ENCODE assay signal across 8 cellular contexts in genomic region chr3:121834734-121835709, GRCh38. TPM values are rescaled to one million over a fixed set of nuclear protein-coding genes. Genes with fewer than 3 reads are reported as not detected.
DNase-seq lines count a peak whose midpoint lies in the region; ATAC-seq, FAIRE-seq and TF ChIP-seq lines count a peak whose summit lies in the region.

EAF2 (plus strand) TSS chr3:121835209; CDS start chr3:121835286, 77 bp downstream.
IQCB1 (minus strand) TSS chr3:121835060; CDS start chr3:121828960, 6,100 bp downstream.

- peak within 1 kb of the TSS; percentile 66 to 85 (median 66) for H3K4me3 ChIP-seq in HepG2 (replicated peaks in 1 of 3; ENCODE audit: insufficient read depth in 1 of 3, low read depth in 2 of 3, low read length in 3 of 3)

- POLR2A ChIA-PET in HepG2 (lab: Yijun Ruan, JAX) = interaction anchor here (0.7 to 1.4 kb wide), 3 partner anchors 9 to 86 kb away, joined by 3 to 5 read pairs (median 3); partner anchors contain the start of gene GOLGB1

- H4K20me1 ChIP-seq in HepG2 (ENCODE audit: insufficient read depth, low read length) = no peaks in the 10 kb centered on the region

- TSS peak; percentile 80 for BruUV-seq in HepG2 (replicated peaks; lab: Mats Ljungman, UMichigan)

- intact Hi-C loops in HepG2 (cut with micrococcal nuclease; ENCODE audit: unreplicated experiment) = loop anchor here (10.0 kb wide), 1 partner anchor 90 kb away; the partner anchor contains the start of gene GOLGB1

- peak; percentile 84 for FAIRE-seq in HepG2 (lab: Jason Lieb, UNC)

- peak within 1 kb of the TSS; percentile 91 for H3K9ac ChIP-seq in HepG2 (ENCODE audit: insufficient read depth, low read depth, low read length)

- no peak for TF ChIP-seq RAD21 in HepG2 (CRISPR knock-in tag; IDR thresholded peaks at IDR 0.05)

- peak within 1 kb of the TSS; percentile 75 for H3K27ac ChIP-seq in C4-2B
- peak within 1 kb of the TSS; percentile 79 for H3K27ac ChIP-seq in HepG2 (ENCODE audit: extremely low read length, insufficient read depth, low read length)

- 2% methylated on average over 41 of the region's 61 CpGs for WGBS in HepG2 (ENCODE audit: low lambda C conversion rate)

- peaks cover 30% of the 10 kb centered on the region for H3K79me2 ChIP-seq in HepG2 (ENCODE audit: insufficient read depth, low read length)

- H3K4me1 ChIP-seq in HepG2 (ENCODE audit: insufficient read depth, low read length) = peaks cover 36% of the 10 kb centered on the region

- peak within 1 kb of the TSS; percentile 76 for H2AFZ ChIP-seq in HepG2 (ENCODE audit: low read length)

- ATAC-seq in GM19372 (IDR thresholded peaks at IDR 0.05; ENCODE audit: low read depth, unreplicated experiment) (peak; percentile 97), HG03558 (IDR thresholded peaks at IDR 0.05; ENCODE audit: extremely low read depth, unreplicated experiment) (peak; percentile 97), HepG2 (peak; percentile 99)

- H3K36me3 ChIP-seq in HepG2 (replicated peaks in 1 of 2; ENCODE audit: control insufficient read depth in 1 of 2, insufficient read depth in 2 of 2, low read length in 2 of 2) = no peaks in the 10 kb centered on the region; a peak in 1 of 5 replicates

- CTCF ChIA-PET in HepG2 (lab: Yijun Ruan, JAX; ENCODE audit: low intra/inter-chr PET ratio, low total read pairs) = no interaction called here

- no peak for TF ChIP-seq EP300 in HepG2 (IDR thresholded peaks at IDR 0.05; ENCODE audit: low read depth in 2 of 2, low read length in 2 of 2)
- no peak for TF ChIP-seq EP300 in HepG2 (CRISPR knock-in tag; IDR thresholded peaks at IDR 0.05; ENCODE audit: borderline replicate concordance)

- in situ Hi-C loops in HepG2 (cut with HindIII; ENCODE audit: extremely low pct_ligation_motif_present, low pct_unique_long_range_greater_than_20kb) = no loop called here

- no peaks in the 10 kb centered on the region for H3K9me3 ChIP-seq in HepG2 (ENCODE audit: low read length)

- peak within 1 kb of the TSS; percentile 83 for H3K4me2 ChIP-seq in HepG2 (ENCODE audit: low read depth, low read length)

- TF ChIP-seq CTCF in C4-2B (conservative IDR thresholded peaks at IDR 0.05) (peak; percentile 22; the same call in 1 of the 2 replicates), HepG2 (CRISPR knock-in tag; IDR thresholded peaks at IDR 0.05) (peak; percentile 40; the same call in 1 of the 2 replicates)

- no peaks in the 10 kb centered on the region for H3K27me3 ChIP-seq in HepG2 (ENCODE audit: control insufficient read depth in 1 of 2, insufficient read depth in 2 of 2, low read length in 2 of 2)

- DNase-seq in NCI-H748 treated with DMSO at 0.1 percent for 48 hours (lab: John Stamatoyannopoulos, UW) (peak; percentile 80), dermis blood vessel endothelial cell (peak; percentile 98), HepG2 (ENCODE audit: low spot score) (peak; percentile 90)
- DNase-seq in activated CD4-positive, alpha-beta T cell treated with anti-CD3 and anti-CD28 coated beads, Interleukin-2, amount 50 U/mL, for 24 hours (ENCODE audit: low read depth in 1 of 2, low spot score in 1 of 2) = peak; percentile 93
- DNase-seq in stimulated activated CD4-positive, alpha-beta T cell treated with anti-CD3 and anti-CD28 coated beads, Interleukin-4, amount 100 ng/mL, for 1 hour = peak; percentile 93

- peak; percentile 83 to 89 for TF ChIP-seq POLR2A in HepG2 (IDR thresholded peaks at IDR 0.05; ENCODE audit: insufficient read depth in 1 of 2, low read depth in 2 of 2, low read length in 2 of 2)

TF ChIP-seq in HepG2, 621 proteins besides CTCF, POLR2A, EP300 and RAD21 (continues in another document):
- TF ChIP-seq, protein P1, sequence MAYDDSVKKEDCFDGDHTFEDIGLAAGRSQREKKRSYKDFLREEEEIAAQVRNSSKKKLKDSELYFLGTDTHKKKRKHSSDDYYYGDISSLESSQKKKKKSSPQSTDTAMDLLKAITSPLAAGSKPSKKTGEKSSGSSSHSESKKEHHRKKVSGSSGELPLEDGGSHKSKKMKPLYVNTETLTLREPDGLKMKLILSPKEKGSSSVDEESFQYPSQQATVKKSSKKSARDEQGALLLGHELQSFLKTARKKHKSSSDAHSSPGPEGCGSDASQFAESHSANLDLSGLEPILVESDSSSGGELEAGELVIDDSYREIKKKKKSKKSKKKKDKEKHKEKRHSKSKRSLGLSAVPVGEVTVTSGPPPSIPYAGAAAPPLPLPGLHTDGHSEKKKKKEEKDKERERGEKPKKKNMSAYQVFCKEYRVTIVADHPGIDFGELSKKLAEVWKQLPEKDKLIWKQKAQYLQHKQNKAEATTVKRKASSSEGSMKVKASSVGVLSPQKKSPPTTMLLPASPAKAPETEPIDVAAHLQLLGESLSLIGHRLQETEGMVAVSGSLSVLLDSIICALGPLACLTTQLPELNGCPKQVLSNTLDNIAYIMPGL (CRISPR knock-in tag; IDR thresholded peaks at IDR 0.05; ENCODE audit: borderline replicate concordance in 1 of 2, low read depth in 1 of 2) = peak; percentile 39 to 59; a peak in 1 of 4 replicates
- peak; percentile 71 for TF ChIP-seq XRCC5 (optimal IDR thresholded peaks at IDR 0.05; ENCODE audit: low read length)
- no peak for TF ChIP-seq NR1H2 (CRISPR knock-in tag; IDR thresholded peaks at IDR 0.05; ENCODE audit: borderline replicate concordance, low read depth)
- no peak; the same call in 1 of the 2 replicates for TF ChIP-seq GATAD1 (CRISPR knock-in tag; IDR thresholded peaks at IDR 0.05)
- TF ChIP-seq SNAI1 (CRISPR knock-in tag; IDR thresholded peaks at IDR 0.05; ENCODE audit: borderline replicate concordance) = peak; percentile 89
- peak; percentile 83; the same call in 1 of the 2 replicates for TF ChIP-seq ZNF747 (CRISPR knock-in tag; IDR thresholded peaks at IDR 0.05; ENCODE audit: borderline replicate concordance)
- TF ChIP-seq ZSCAN12 (CRISPR knock-in tag; IDR thresholded peaks at IDR 0.05) = peak; percentile 85
- no peak for TF ChIP-seq ZNF644 (CRISPR knock-in tag; IDR thresholded peaks at IDR 0.05; ENCODE audit: low read depth)
- TF ChIP-seq PHF8 (CRISPR knock-in tag; IDR thresholded peaks at IDR 0.05) = peak; percentile 94
- no peak for TF ChIP-seq ZNF713 (CRISPR knock-in tag; IDR thresholded peaks at IDR 0.05)
- TF ChIP-seq NCOA2 (CRISPR knock-in tag; IDR thresholded peaks at IDR 0.05) = no peak
- TF ChIP-seq YEATS2 (CRISPR knock-in tag; IDR thresholded peaks at IDR 0.05; ENCODE audit: borderline replicate concordance) = peak; percentile 86; the same call in 1 of the 2 replicates
- TF ChIP-seq GZF1 (CRISPR knock-in tag; IDR thresholded peaks at IDR 0.05) = peak; percentile 56; the same call in 1 of the 2 replicates

RNA-seq across cellular contexts. Expression of gene EAF2, which starts in this region (rescaled TPM):
- total RNA-seq in dermis blood vessel endothelial cell = 0.93 and 1.5 TPM in 2 replicates
- 14.6 and 20.1 TPM in 2 replicates for total RNA-seq in HepG2 (2016; rRNA removed; fragmentation: Illumina TruSeq; extraction: Trizol)
- 8.3 and 8.4 TPM in 2 replicates for total RNA-seq in HepG2 (2016; cell fraction: cytosol; rRNA removed; fragmentation: Illumina TruSeq; extraction: Trizol; ENCODE audit: low read depth)
- 13.3 and 19.4 TPM in 2 replicates for total RNA-seq in HepG2 (2016; cell fraction: insoluble cytoplasmic fraction; rRNA removed; fragmentation: Illumina TruSeq; extraction: Trizol)
- total RNA-seq in HepG2 (2016; cell fraction: membrane; rRNA removed; fragmentation: Illumina TruSeq; extraction: Trizol) = 6.2 and 7.2 TPM in 2 replicates
- 10.5 and 13.0 TPM in 2 replicates for total RNA-seq in HepG2 (2016; cell fraction: nucleus; rRNA removed; fragmentation: Illumina TruSeq; extraction: Trizol)
- polyA plus RNA-seq in HepG2 (2011; rRNA removed) = 4.0 and 4.3 TPM in 2 replicates
- polyA plus RNA-seq in HepG2 (2011; cell fraction: cytosol; rRNA removed) = 2.2 and 2.4 TPM in 2 replicates
- 1.7 and 2.1 TPM in 2 replicates for polyA plus RNA-seq in HepG2 (2011; cell fraction: nucleus; rRNA removed)
- polyA plus RNA-seq in HepG2 (2012) = 3.9 and 5.7 TPM in 2 replicates
- 3.7 and 4.0 TPM in 2 replicates for polyA plus RNA-seq in HepG2 (2016; cell fraction: cytosol; fragmentation: Illumina TruSeq; extraction: Trizol; ENCODE audit: low read depth)
- polyA plus RNA-seq in HepG2 (2016; cell fraction: insoluble cytoplasmic fraction; fragmentation: Illumina TruSeq; extraction: Trizol; ENCODE audit: low read depth) = 18.0 and 18.4 TPM in 2 replicates
- polyA plus RNA-seq in HepG2 (2016; cell fraction: membrane; fragmentation: Illumina TruSeq; extraction: Trizol; ENCODE audit: low read depth) = 3.9 and 4.5 TPM in 2 replicates
- 7.3 and 8.4 TPM in 2 replicates for polyA plus RNA-seq in HepG2 (2016; cell fraction: nucleus; fragmentation: Illumina TruSeq; extraction: Trizol; ENCODE audit: insufficient read depth, low read depth)
- 1.3 TPM in 2 replicates for polyA minus RNA-seq in HepG2 (2011; rRNA and poly(A)+ RNA removed; ENCODE audit: low replicate concordance)
- polyA minus RNA-seq in HepG2 (2011; cell fraction: cytosol; rRNA and poly(A)+ RNA removed) = 2.2 and 3.0 TPM in 2 replicates
- polyA minus RNA-seq in HepG2 (2011; cell fraction: nucleus; rRNA and poly(A)+ RNA removed) = 11.1 and 17.3 TPM in 2 replicates

RNA-seq across cellular contexts. Expression of gene IQCB1, which starts in this region (rescaled TPM):
- total RNA-seq in dermis blood vessel endothelial cell (10.6 and 15.5 TPM in 2 replicates), HepG2 (2016; rRNA removed; fragmentation: Illumina TruSeq; extraction: Trizol) (41.4 and 44.8 TPM in 2 replicates)
- 6.9 and 7.0 TPM in 2 replicates for total RNA-seq in HepG2 (2016; cell fraction: cytosol; rRNA removed; fragmentation: Illumina TruSeq; extraction: Trizol; ENCODE audit: low read depth)
- 40.8 and 41.7 TPM in 2 replicates for total RNA-seq in HepG2 (2016; cell fraction: insoluble cytoplasmic fraction; rRNA removed; fragmentation: Illumina TruSeq; extraction: Trizol)
- total RNA-seq in HepG2 (2016; cell fraction: membrane; rRNA removed; fragmentation: Illumina TruSeq; extraction: Trizol) = 19.8 and 21.8 TPM in 2 replicates
- 61.0 and 62.0 TPM in 2 replicates for total RNA-seq in HepG2 (2016; cell fraction: nucleus; rRNA removed; fragmentation: Illumina TruSeq; extraction: Trizol)
- polyA plus RNA-seq in HepG2 (2011; rRNA removed) = 17.8 and 18.0 TPM in 2 replicates
- polyA plus RNA-seq in HepG2 (2011; cell fraction: cytosol; rRNA removed) = 6.0 and 9.6 TPM in 2 replicates
- 25.7 and 30.7 TPM in 2 replicates for polyA plus RNA-seq in HepG2 (2011; cell fraction: nucleus; rRNA removed)
- 21.3 and 24.3 TPM in 2 replicates for polyA plus RNA-seq in HepG2 (2012)
- 4.7 and 5.4 TPM in 2 replicates for polyA plus RNA-seq in HepG2 (2016; cell fraction: cytosol; fragmentation: Illumina TruSeq; extraction: Trizol; ENCODE audit: low read depth)
- polyA plus RNA-seq in HepG2 (2016; cell fraction: insoluble cytoplasmic fraction; fragmentation: Illumina TruSeq; extraction: Trizol; ENCODE audit: low read depth) = 34.1 and 35.8 TPM in 2 replicates
- polyA plus RNA-seq in HepG2 (2016; cell fraction: membrane; fragmentation: Illumina TruSeq; extraction: Trizol; ENCODE audit: low read depth) = 9.6 and 11.8 TPM in 2 replicates
- 78.3 and 84.4 TPM in 2 replicates for polyA plus RNA-seq in HepG2 (2016; cell fraction: nucleus; fragmentation: Illumina TruSeq; extraction: Trizol; ENCODE audit: insufficient read depth, low read depth)
- 6.6 and 18.4 TPM in 2 replicates for polyA minus RNA-seq in HepG2 (2011; rRNA and poly(A)+ RNA removed; ENCODE audit: low replicate concordance)
- 7.0 and 9.5 TPM in 2 replicates for polyA minus RNA-seq in HepG2 (2011; cell fraction: cytosol; rRNA and poly(A)+ RNA removed)
- polyA minus RNA-seq in HepG2 (2011; cell fraction: nucleus; rRNA and poly(A)+ RNA removed) = 50.0 and 58.7 TPM in 2 replicates

Comparison
In these comparisons a context has a peak if more than half of its experiments do, and no peak if none do; other contexts are left out.
1. Peak in every context shown above with its lines: DNase-seq, ATAC-seq, H3K4me3 ChIP-seq and H3K27ac ChIP-seq.